Comparison of ENCODE assay signal across 8 cellular contexts in genomic region chr19:29610574-29611271, GRCh38. TPM values are rescaled to one million over a fixed set of nuclear protein-coding genes. Genes with fewer than 3 reads are reported as not detected.
A peak's percentile ranks its signal among the peaks of the same experiment; 100 is the strongest.
DNase-seq lines count a peak whose midpoint lies in the region; ATAC-seq and FAIRE-seq lines count a peak whose summit lies in the region.

No MANE protein-coding gene starts in this region.

- no peaks in the 10 kb centered on the region for H4K20me1 ChIP-seq in Karpas-422 (ENCODE audit: insufficient read depth, low read depth, low read length)

- H3K36me3 ChIP-seq in Karpas-422 (ENCODE audit: insufficient read depth, low read length): peaks cover 6% of the 10 kb centered on the region
- H3K36me3 ChIP-seq in SJSA1: peaks cover 52% of the 10 kb centered on the region

- H3K4me1 ChIP-seq in Karpas-422 (ENCODE audit: low read length) (peaks cover 17% of the 10 kb centered on the region), SJSA1 (replicated peaks) (peaks cover 4% of the 10 kb centered on the region; the same call in 1 of the 2 replicates)

- FAIRE-seq in urothelium cell line (lab: Jason Lieb, UNC): peak; percentile 81

- DNase-seq in GDM1 (lab: John Stamatoyannopoulos, UW): peak; percentile 71
- DNase-seq in Karpas-422: peak; percentile 93
- peak; percentile 57 to 76 for DNase-seq in SJSA1 (ENCODE audit: low read depth in 1 of 2, low spot score in 2 of 2)
- DNase-seq in activated naive CD4-positive, alpha-beta T cell treated with Interleukin-2 at 50 U/mL for 16 hours: peak; percentile 85
- peak; percentile 78 for DNase-seq in glomerular visceral epithelial cell (ENCODE audit: extremely low spot score)
- peak; percentile 63 to 97 (median 84) for DNase-seq in posterior cingulate gyrus
- DNase-seq in urothelium cell line (ENCODE audit: low spot score): peak; percentile 93

- intact Hi-C loops in posterior cingulate gyrus (cut with DNase I): loop anchor here (1.0 to 5.0 kb wide), 3 partner anchors 52 to 106 kb away; no protein-coding TSS in a partner anchor

- peak; percentile 51 for ATAC-seq in GM21825 (IDR thresholded peaks at IDR 0.05; ENCODE audit: unreplicated experiment)

- H3K27ac ChIP-seq in Karpas-422 (ENCODE audit: low read length): no peak overlapping the region
- H3K27ac ChIP-seq in SJSA1: no peak overlapping the region

- H2AFZ ChIP-seq in Karpas-422 (ENCODE audit: low read length): no peak overlapping the region

- H3K79me2 ChIP-seq in Karpas-422 (ENCODE audit: low read length): peaks cover 15% of the 10 kb centered on the region

- H3K9ac ChIP-seq in Karpas-422 (ENCODE audit: low read length): peak overlapping the region; percentile 1; the same call in 1 of the 2 replicates

- peak overlapping the region; percentile 21 for H3K4me2 ChIP-seq in Karpas-422 (ENCODE audit: low read depth, low read length, poor library complexity, severe bottlenecking)

- H3K9me2 ChIP-seq in Karpas-422 (replicated peaks; ENCODE audit: insufficient read depth, low read length): no peaks in the 10 kb centered on the region

- H3K9me3 ChIP-seq in Karpas-422 (ENCODE audit: low read length): no peaks in the 10 kb centered on the region
- H3K9me3 ChIP-seq in SJSA1 (replicated peaks): no peaks in the 10 kb centered on the region

- H3K27me3 ChIP-seq in Karpas-422 (ENCODE audit: low read length) (no peaks in the 10 kb centered on the region), SJSA1 (replicated peaks) (no peaks in the 10 kb centered on the region)

- no peak overlapping the region for H3K4me3 ChIP-seq in Karpas-422 (ENCODE audit: low read length)
- H3K4me3 ChIP-seq in SJSA1: no peak overlapping the region

RNA-seq across cellular contexts. Expression of gene POP4, which starts 4.6 kb away (rescaled TPM):
- 72.7 and 92.7 TPM in 2 replicates for total RNA-seq in Karpas-422 (2014; rRNA removed; shearing (Covaris generic); ENCODE audit: low replicate concordance)
- 92.4 and 113 TPM in 2 replicates for total RNA-seq in SJSA1 (2014; rRNA removed; shearing (Covaris generic))

RNA-seq across cellular contexts. Expression of gene PLEKHF1, which starts 54.5 kb away (rescaled TPM):
- 0.54 TPM in 1 of 2 replicates, not detected in the other for total RNA-seq in Karpas-422 (2014; rRNA removed; shearing (Covaris generic); ENCODE audit: low replicate concordance)
- 7.2 and 8.0 TPM in 2 replicates for total RNA-seq in SJSA1 (2014; rRNA removed; shearing (Covaris generic))
